26 cellular contexts compared by ENCODE assay signal in the genomic region with DNA sequence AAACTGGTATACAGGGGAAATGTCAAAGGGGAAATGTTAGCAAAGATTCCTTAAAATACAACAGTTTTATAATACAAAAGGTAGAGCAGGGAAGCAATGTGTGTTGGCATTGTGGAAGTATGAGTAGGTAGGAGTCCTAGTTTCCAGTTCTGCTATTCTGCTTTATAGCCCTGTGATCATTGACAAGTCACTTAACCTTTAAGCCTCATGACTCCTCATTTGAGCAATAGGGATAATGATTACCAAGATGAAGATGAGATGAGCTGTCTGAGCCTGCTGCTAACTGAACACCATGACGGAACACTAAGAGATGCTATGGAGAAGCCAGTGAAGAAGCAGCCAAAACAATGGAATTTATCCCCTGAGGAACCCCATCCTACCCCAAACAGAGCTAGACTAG.
DNase-seq lines count a peak whose midpoint lies in the region; ATAC-seq and TF ChIP-seq lines count a peak whose summit lies in the region.
"Had no signal": no experiment of that assay in that cellular context is flagged by ENCODE, and none has a peak within 500 bp of the region (broad histone marks: within the 10 kb centered on the region; RNA-seq: fewer than 3 reads in every experiment).

No MANE protein-coding gene starts in this region.

- H3K9me3 Mint-ChIP-seq in nephron: no peaks in the 10 kb centered on the region
- H3K9me3 Mint-ChIP-seq: H9, HFFc6, IgD-negative memory B cell, T-cell had no signal

- no peak overlapping the region for H3K4me3 Mint-ChIP-seq in nephron
- H3K4me3 Mint-ChIP-seq: B cell, H9, HFFc6, T-cell had no signal

- H3K36me3 Mint-ChIP-seq in nephron (ENCODE audit: low read depth): no peaks in the 10 kb centered on the region

- H3K27me3 Mint-ChIP-seq in nephron (ENCODE audit: low read depth): no peaks in the 10 kb centered on the region
- H3K27me3 Mint-ChIP-seq: B cell, IgD-negative memory B cell, T-cell had no signal

- no peak for TF ChIP-seq CTCF in fibroblast of mammary gland (conservative IDR thresholded peaks at IDR 0.05; ENCODE audit: control insufficient read depth, insufficient read depth, low read depth, low read length)
- no peak for TF ChIP-seq CTCF in nephron (IDR thresholded peaks at IDR 0.05; ENCODE audit: unreplicated experiment in 3 of 3)

- DNase-seq in ACHN: peak; percentile 87
- peak; percentile 18 for DNase-seq in fibroblast of mammary gland (ENCODE audit: low read depth)
- DNase-seq in MV-4-11 (lab: John Stamatoyannopoulos, UW): no peak
- no peak for DNase-seq in D341Med (ENCODE audit: low spot score)
- DNase-seq: DMS 273 treated with DMSO at 0.1 percent for 48 hours; DMS79 treated with DMSO at 0.1 percent for 48 hours; GM23248; H9; HFFc6; NCI-H1105 treated with DMSO at 0.1 percent for 48 hours; NCI-H1694; NCI-H2081; NCI-H2171; NCI-H345; NCI-H524; NCI-H774; NK-92 treated with Interleukin-12 subunit alpha and Interleukin-12 subunit beta, amount 100 ng/mL, for 24 hours; T-cell had no signal

- ATAC-seq in HG02938 (IDR thresholded peaks at IDR 0.05; ENCODE audit: unreplicated experiment) (peak; percentile 45), HG03095 (IDR thresholded peaks at IDR 0.05; ENCODE audit: unreplicated experiment) (no peak), GM21447 (IDR thresholded peaks at IDR 0.05; ENCODE audit: unreplicated experiment) (no peak)
- ATAC-seq: Panc1, SK-N-SH treated with all-trans-retinoic acid at 6 μM for 48 hours, T-cell had no signal

- H3K27ac Mint-ChIP-seq in nephron: peak overlapping the region in 2 of 3 experiments; percentile 44 to 81
- H3K27ac Mint-ChIP-seq: B cell, H9, HFFc6, IgD-negative memory B cell, T-cell had no signal

- in situ Hi-C loops in ACHN (cut with HindIII; ENCODE audit: low pct_ligation_motif_present, low pct_unique_long_range_greater_than_20kb, low sequenced_read_pairs): no loop called here

- H3K4me3 ChIP-seq in fibroblast of mammary gland (ENCODE audit: control insufficient read depth, low read depth, low read length): no peak overlapping the region
- H3K4me3 ChIP-seq: GM23248 had no signal

- H3K4me1 Mint-ChIP-seq in nephron: no peaks in the 10 kb centered on the region
- H3K4me1 Mint-ChIP-seq: B cell, H9, IgD-negative memory B cell, T-cell had no signal

Comparison
In these comparisons a context has a peak if more than half of its experiments do, and no peak if none do; other contexts are left out.
1. DNase-seq: peak in ACHN (single experiment) and fibroblast of mammary gland (single experiment); none in MV-4-11 (single experiment) and D341Med (single experiment).